ENCODE assay signal across 26 cellular contexts in the genomic region with DNA sequence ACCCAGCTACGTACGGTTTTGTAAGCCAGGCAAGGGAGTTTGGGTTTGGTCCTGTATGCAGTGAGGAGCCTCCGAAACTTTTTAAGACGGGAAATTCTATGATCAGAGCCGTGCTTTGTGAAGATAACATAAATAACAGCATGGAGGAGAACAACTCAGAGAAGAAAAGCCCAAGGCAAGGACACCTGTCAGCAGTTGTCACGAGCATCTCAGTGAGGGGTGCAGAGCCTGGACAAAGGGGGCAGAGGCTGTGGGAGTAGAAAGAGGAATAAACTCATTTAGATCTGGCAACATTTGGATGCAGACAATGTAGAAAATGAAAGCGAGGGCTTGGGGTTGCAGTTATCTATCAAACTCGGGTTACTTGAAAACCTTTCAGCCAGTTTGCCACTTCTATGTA.
"Had no signal": no experiment of that assay in that cellular context is flagged by ENCODE, and none has a peak within 500 bp of the region (broad histone marks: within the 10 kb centered on the region; RNA-seq: fewer than 3 reads in every experiment).

No MANE protein-coding gene starts in this region.

- H3K27ac ChIP-seq: colonic mucosa, coronary artery, dorsolateral prefrontal cortex, epithelial cell of prostate, esophagus muscularis mucosa, esophagus squamous epithelium, foreskin keratinocyte, gastrocnemius medialis, gastroesophageal sphincter, heart left ventricle, heart right ventricle, hepatocyte had no signal

- H3K4me1 Mint-ChIP-seq: endodermal cell had no signal

- H3K4me1 ChIP-seq: colonic mucosa, esophagus muscularis mucosa, esophagus squamous epithelium, foreskin keratinocyte, gastrocnemius medialis, gastroesophageal sphincter, heart left ventricle, heart right ventricle had no signal

- DNase-seq: colonic mucosa; cortex of kidney; dermis blood vessel endothelial cell; dorsolateral prefrontal cortex; effector CD4-positive, alpha-beta T cell; effector CD8-positive, alpha-beta T cell; effector memory CD4-positive, alpha-beta T cell; effector memory CD8-positive, alpha-beta T cell; endodermal cell; erythroblast; esophagus squamous epithelium; foreskin fibroblast; foreskin keratinocyte; foreskin melanocyte; gastrocnemius medialis; glutamatergic neuron; head of caudate nucleus; heart left ventricle; heart right ventricle had no signal

- H3K9me3 Mint-ChIP-seq: dendritic cell treated with granulocyte-macrophage colony-stimulating factor and Interleukin-4, amounts not matched to agents 40 ng/mL and 50 ng/mL, for 4 days; effector memory CD8-positive, alpha-beta T cell; endodermal cell had no signal

- H2AFZ ChIP-seq: hepatocyte had no signal

- H3K79me2 ChIP-seq: hepatocyte had no signal

- H3K27me3 ChIP-seq: colonic mucosa, dorsolateral prefrontal cortex, esophagus muscularis mucosa, esophagus squamous epithelium, gastrocnemius medialis, gastroesophageal sphincter, heart right ventricle, hepatocyte had no signal

- H3K36me3 ChIP-seq: colonic mucosa, esophagus muscularis mucosa, esophagus squamous epithelium, gastrocnemius medialis, gastroesophageal sphincter, heart left ventricle, heart right ventricle had no signal

- H3K27me3 Mint-ChIP-seq: dendritic cell treated with granulocyte-macrophage colony-stimulating factor and Interleukin-4, amounts not matched to agents 40 ng/mL and 50 ng/mL, for 4 days had no signal

- H3K4me3 Mint-ChIP-seq: dendritic cell treated with granulocyte-macrophage colony-stimulating factor and Interleukin-4, amounts not matched to agents 40 ng/mL and 50 ng/mL, for 4 days; effector memory CD8-positive, alpha-beta T cell; endodermal cell had no signal

- ATAC-seq: effector memory CD8-positive, alpha-beta T cell; esophagus mucosa; foreskin keratinocyte; gastrocnemius medialis; gastroesophageal sphincter; heart left ventricle; heart right ventricle had no signal

- H3K4me3 ChIP-seq: colonic mucosa, coronary artery, dorsolateral prefrontal cortex, esophagus muscularis mucosa, esophagus squamous epithelium, gastrocnemius medialis, gastroesophageal sphincter, heart left ventricle, heart right ventricle, hepatocyte had no signal

- H3K4me2 ChIP-seq: hepatocyte had no signal

- H3K9me3 ChIP-seq: colonic mucosa, esophagus muscularis mucosa, esophagus squamous epithelium, gastrocnemius medialis, gastroesophageal sphincter, heart right ventricle had no signal

- H3K27ac Mint-ChIP-seq: dendritic cell treated with granulocyte-macrophage colony-stimulating factor and Interleukin-4, amounts not matched to agents 40 ng/mL and 50 ng/mL, for 4 days; effector memory CD8-positive, alpha-beta T cell; endodermal cell had no signal
